Comparison of ENCODE assay signal across 18 cellular contexts in genomic region chr16:72961863-72962262, GRCh38.
DNase-seq lines count a peak whose midpoint lies in the region; ATAC-seq and TF ChIP-seq lines count a peak whose summit lies in the region.
"Had no signal": no experiment of that assay in that cellular context is flagged by ENCODE, and none has a peak within 500 bp of the region (broad histone marks: within the 10 kb centered on the region; RNA-seq: fewer than 3 reads in every experiment).

No MANE protein-coding gene starts in this region.

- in situ Hi-C loops in gastrocnemius medialis (cut with MboI; ENCODE audit: low sequenced_read_pairs in 4 of 4), result no loop called here

- H3K27ac ChIP-seq in SJCRH30 (peak overlapping the region; percentile 55), mesendoderm (ENCODE audit: low read depth, low read length) (no peak overlapping the region), gastrocnemius medialis (peak overlapping the region; percentile 81 to 91 (median 81))
- H3K27ac ChIP-seq: breast epithelium, Peyer's patch had no signal

- no peak overlapping the region for H2BK15ac ChIP-seq in mesendoderm (replicated peaks; ENCODE audit: low read depth)

- no peak overlapping the region for H3K9ac ChIP-seq in mesendoderm (ENCODE audit: low read length)

- no peak overlapping the region for H3K18ac ChIP-seq in mesendoderm (ENCODE audit: low read length)

- no peak overlapping the region for H4K8ac ChIP-seq in mesendoderm (ENCODE audit: low read depth, low read length)

- H3K27me3 ChIP-seq in SJCRH30, result no peaks in the 10 kb centered on the region
- no peaks in the 10 kb centered on the region for H3K27me3 ChIP-seq in mesendoderm (ENCODE audit: insufficient read depth, low read length, poor library complexity)
- no peaks in the 10 kb centered on the region for H3K27me3 ChIP-seq in gastrocnemius medialis
- H3K27me3 ChIP-seq: breast epithelium, Peyer's patch had no signal

- H3K79me1 ChIP-seq in mesendoderm (ENCODE audit: low read length), result no peaks in the 10 kb centered on the region

- no peak overlapping the region for H3K4ac ChIP-seq in mesendoderm (ENCODE audit: low read depth, low read length)

- H3K4me1 ChIP-seq in SJCRH30 (peaks cover 16% of the 10 kb centered on the region), mesendoderm (ENCODE audit: control insufficient read depth, low read depth, low read length) (no peaks in the 10 kb centered on the region), gastrocnemius medialis (peaks cover 33 to 50% of the 10 kb centered on the region in 2 donors)
- H3K4me1 ChIP-seq: breast epithelium, Peyer's patch had no signal

- 0 out of 2 replicates have a peak, but pooled peaks cover 2% of the 10 kb centered on the region for H3K36me3 ChIP-seq in SJCRH30
- no peaks in the 10 kb centered on the region for H3K36me3 ChIP-seq in mesendoderm (ENCODE audit: control insufficient read depth, insufficient read depth, low read length)
- H3K36me3 ChIP-seq in gastrocnemius medialis, result peaks cover 0 to 33% of the 10 kb centered on the region in 2 donors
- H3K36me3 ChIP-seq: breast epithelium had no signal

- H3K23ac ChIP-seq in mesendoderm (ENCODE audit: low read length), result no peak overlapping the region

- DNase-seq in DMS 273 (lab: John Stamatoyannopoulos, UW; ENCODE audit: unreplicated experiment) (peak; percentile 38), DMS 273 treated with DMSO at 0.1 percent for 48 hours (lab: John Stamatoyannopoulos, UW) (no peak), SJCRH30 (no peak), mesendoderm (peak; percentile 25), gastrocnemius medialis (no peak), superior temporal gyrus (ENCODE audit: extremely low spot score) (no peak), NCI-H2029 treated with DMSO at 0.1 percent for 48 hours (lab: John Stamatoyannopoulos, UW) (no peak)
- DNase-seq: 8988T; activated CD4-positive, alpha-beta T cell treated with anti-CD3 and anti-CD28 coated beads for 36 hours; activated effector memory CD4-positive, alpha-beta T cell treated with anti-CD3 and anti-CD28 coated beads, Interleukin-2, amount 50 U/mL, for 16 hours; activated T-cell treated with anti-CD3 and anti-CD28 coated beads for 4 hours; KG1; left ventricle myocardium superior; substantia nigra had no signal

- no peak overlapping the region for H2BK120ac ChIP-seq in mesendoderm (ENCODE audit: low read depth, low read length)

- H2BK5ac ChIP-seq in mesendoderm (ENCODE audit: low read length), result no peak overlapping the region

- H4K5ac ChIP-seq in mesendoderm (ENCODE audit: low read length), result no peak overlapping the region

- no CpG with 5 or more reads among the region's 9 CpGs for WGBS in mesendoderm (ENCODE audit: extremely low coverage, insufficient coverage, low lambda C conversion rate)

- H3K4me3 ChIP-seq in SJCRH30 (peak overlapping the region; percentile 22), mesendoderm (ENCODE audit: low read length) (no peak overlapping the region), gastrocnemius medialis (peak overlapping the region in 1 of 4 donors; percentile 34)
- H3K4me3 ChIP-seq: breast epithelium, Peyer's patch had no signal

- no peak for TF ChIP-seq POLR2A in gastrocnemius medialis (IDR thresholded peaks at IDR 0.05)

- no peaks in the 10 kb centered on the region for H3K79me2 ChIP-seq in mesendoderm (ENCODE audit: control insufficient read depth, insufficient read depth, low read length)

- no peak for ATAC-seq in gastrocnemius medialis
- no peak for ATAC-seq in GM21390 (IDR thresholded peaks at IDR 0.05; ENCODE audit: unreplicated experiment)
- ATAC-seq: activated CD4-positive, alpha-beta T cell treated with anti-CD3 and anti-CD28 coated beads for 36 hours; stimulated activated effector memory CD8-positive, alpha-beta T cell treated with anti-CD3 and anti-CD28 coated beads, Interleukin-12 subunit alpha, Interleukin-12 subunit beta, amount 100 ng/mL, for 72 hours had no signal

- TF ChIP-seq CTCF in gastrocnemius medialis (IDR thresholded peaks at IDR 0.05 in 4 of 5, conservative IDR thresholded peaks at IDR 0.05 in 1 of 5), result no peak

- H2AK5ac ChIP-seq in mesendoderm (ENCODE audit: low read length), result no peak overlapping the region

- intact Hi-C loops in gastrocnemius medialis (cut with DNase I; ENCODE audit: low total_unique reads), result loop anchor here (5.0 kb wide), 1 partner anchor 130 kb away; no protein-coding TSS in a partner anchor

- H3K9me3 ChIP-seq in SJCRH30 (replicated peaks), result no peaks in the 10 kb centered on the region
- no peaks in the 10 kb centered on the region for H3K9me3 ChIP-seq in gastrocnemius medialis
- H3K9me3 ChIP-seq: breast epithelium, Peyer's patch had no signal

- no peak overlapping the region for H3K4me2 ChIP-seq in mesendoderm (ENCODE audit: low read length)

- no peak overlapping the region for H3K56ac ChIP-seq in mesendoderm (ENCODE audit: low read length)

Comparison
In these comparisons a context has a peak if more than half of its experiments do, and no peak if none do; other contexts are left out.
1. DNase-seq: peak in DMS 273 (single experiment) and mesendoderm (single experiment); none in DMS 273 treated with DMSO at 0.1 percent for 48 hours (single experiment), SJCRH30 (0 of 2), gastrocnemius medialis (0 of 2), superior temporal gyrus (single experiment) and NCI-H2029 treated with DMSO at 0.1 percent for 48 hours (single experiment).